22 cellular contexts compared by ENCODE assay signal in genomic region chr15:59011262-59011947, GRCh38.
"Had no signal": no experiment of that assay in that cellular context is flagged by ENCODE, and none has a peak within 500 bp of the region (broad histone marks: within the 10 kb centered on the region; RNA-seq: fewer than 3 reads in every experiment).

No MANE protein-coding gene starts in this region.

- H3K4me3 Mint-ChIP-seq: activated CD8-positive, alpha-beta T cell treated with anti-CD3 and anti-CD28 coated beads, Interleukin-2, amount 10 ng/mL, durations not matched to agents 7 days and 5 days; activated naive CD8-positive, alpha-beta T cell treated with anti-CD3 and anti-CD28 coated beads, Interleukin-2, amount 10 ng/mL, durations not matched to agents 7 days and 5 days; endodermal cell had no signal

- DNase-seq: activated CD4-positive, alpha-beta T cell treated with anti-CD3 and anti-CD28 coated beads for 4 hours; activated CD8-positive, alpha-beta memory T cell treated with anti-CD3 and anti-CD28 coated beads, Interleukin-2, amount 50 U/mL, for 4 hours; activated CD8-positive, alpha-beta T cell treated with anti-CD3 and anti-CD28 coated beads, Interleukin-2, amount 10 ng/mL, durations not matched to agents 7 days and 5 days; activated gamma-delta T cell; activated naive CD8-positive, alpha-beta T cell treated with anti-CD3 and anti-CD28 coated beads, Interleukin-2, amount 10 ng/mL, durations not matched to agents 7 days and 5 days; activated T-cell treated with anti-CD3 and anti-CD28 coated beads, Interleukin-2, amount 50 U/mL, for 48 hours; aorta; endodermal cell; left lung; mammary epithelial cell; mucosa of descending colon; naive thymus-derived CD4-positive, alpha-beta T cell; nucleus accumbens; posterior cingulate gyrus; stimulated activated CD4-positive, alpha-beta T cell treated with anti-CD3 and anti-CD28 coated beads, Interleukin-4, amount 100 ng/mL, for 24 hours; stimulated activated naive CD4-positive, alpha-beta T cell treated with Interleukin-2 at 50 U/mL for 16 hours; substantia nigra; T-helper 1 cell; transverse colon had no signal

- H3K27me3 ChIP-seq: gastroesophageal sphincter, left lung, transverse colon had no signal

- H3K36me3 ChIP-seq: gastroesophageal sphincter had no signal

- H3K27ac Mint-ChIP-seq: activated CD8-positive, alpha-beta T cell treated with anti-CD3 and anti-CD28 coated beads, Interleukin-2, amount 10 ng/mL, durations not matched to agents 7 days and 5 days; activated naive CD8-positive, alpha-beta T cell treated with anti-CD3 and anti-CD28 coated beads, Interleukin-2, amount 10 ng/mL, durations not matched to agents 7 days and 5 days; endodermal cell had no signal

- ATAC-seq: activated CD8-positive, alpha-beta T cell treated with anti-CD3 and anti-CD28 coated beads, Interleukin-2, amount 10 ng/mL, durations not matched to agents 7 days and 5 days; gastroesophageal sphincter; left lung; mucosa of descending colon; naive thymus-derived CD4-positive, alpha-beta T cell had no signal

- H3K4me3 ChIP-seq: gastroesophageal sphincter, left lung, mucosa of descending colon, SK-N-MC, skin epidermis, transverse colon had no signal

- H3K27me3 Mint-ChIP-seq: activated naive CD8-positive, alpha-beta T cell treated with anti-CD3 and anti-CD28 coated beads, Interleukin-2, amount 10 ng/mL, durations not matched to agents 7 days and 5 days; naive thymus-derived CD4-positive, alpha-beta T cell had no signal

- H3K9me3 Mint-ChIP-seq: activated naive CD8-positive, alpha-beta T cell treated with anti-CD3 and anti-CD28 coated beads, Interleukin-2, amount 10 ng/mL, durations not matched to agents 7 days and 5 days; naive thymus-derived CD4-positive, alpha-beta T cell had no signal

- H3K9me3 ChIP-seq: gastroesophageal sphincter, left lung, mucosa of descending colon, transverse colon had no signal

- H3K27ac ChIP-seq: gastroesophageal sphincter, left lung, SK-N-MC, skin epidermis, transverse colon had no signal
